In genomic region chr17:47941998-47942490, GRCh38 we compare ENCODE assay signal across 9 cellular contexts. TPM values are rescaled to one million over a fixed set of nuclear protein-coding genes. Genes with fewer than 3 reads are reported as not detected.
DNase-seq lines count a peak whose midpoint lies in the region; ATAC-seq and FAIRE-seq lines count a peak whose summit lies in the region.
"Had no signal": no experiment of that assay in that cellular context is flagged by ENCODE, and none has a peak within 500 bp of the region (broad histone marks: within the 10 kb centered on the region; RNA-seq: fewer than 3 reads in every experiment).

No MANE protein-coding gene starts in this region.

- H3K4me3 ChIP-seq in iPS-20b (ENCODE audit: low read length) = peak overlapping the region; percentile 69

- H3K9ac ChIP-seq in iPS-20b (ENCODE audit: low read depth, low read length) = peak overlapping the region; percentile 67

- peak overlapping the region; percentile 73 for H3K4me3 Mint-ChIP-seq in activated T-helper 17 cell treated with anti-CD3 and anti-CD28 coated beads, Interleukin-2, amount 50 U/mL, for 72 hours
- H3K4me3 Mint-ChIP-seq in stimulated activated naive CD8-positive, alpha-beta T cell treated with anti-CD3 and anti-CD28 coated beads, Interleukin-15, Interleukin-2, amounts not matched to agents 100 ng/mL and 50 ng/mL, for 24 hours = peak overlapping the region; percentile 90

- peaks cover 25% of the 10 kb centered on the region for H3K4me1 Mint-ChIP-seq in activated T-helper 17 cell treated with anti-CD3 and anti-CD28 coated beads, Interleukin-2, amount 50 U/mL, for 72 hours
- peaks cover 76% of the 10 kb centered on the region for H3K4me1 Mint-ChIP-seq in stimulated activated naive CD8-positive, alpha-beta T cell treated with anti-CD3 and anti-CD28 coated beads, Interleukin-15, Interleukin-2, amounts not matched to agents 100 ng/mL and 50 ng/mL, for 24 hours (ENCODE audit: low read depth)

- H3K36me3 ChIP-seq in iPS-20b (ENCODE audit: insufficient read depth, low read depth, low read length) = peaks cover 11% of the 10 kb centered on the region; the same call in 1 of the 2 replicates

- DNase-seq in DMS79 treated with DMSO at 0.1 percent for 48 hours (lab: John Stamatoyannopoulos, UW) (peak; percentile 12), DMS79 (lab: John Stamatoyannopoulos, UW) (no peak), NCI-H82 (lab: John Stamatoyannopoulos, UW) (no peak), RCC 7860 (ENCODE audit: low spot score) (no peak)

- H3K27ac Mint-ChIP-seq in activated T-helper 17 cell treated with anti-CD3 and anti-CD28 coated beads, Interleukin-2, amount 50 U/mL, for 72 hours = peak overlapping the region; percentile 54
- H3K27ac Mint-ChIP-seq in stimulated activated naive CD8-positive, alpha-beta T cell treated with anti-CD3 and anti-CD28 coated beads, Interleukin-15, Interleukin-2, amounts not matched to agents 100 ng/mL and 50 ng/mL, for 24 hours = peak overlapping the region; percentile 96

- H3K27me3 ChIP-seq in iPS-20b (ENCODE audit: insufficient read depth, low read length) = peaks cover 30% of the 10 kb centered on the region

- no peak for FAIRE-seq in RCC 7860 (lab: Jason Lieb, UNC)
- FAIRE-seq: TTC549 had no signal

- no peaks in the 10 kb centered on the region for H3K27me3 Mint-ChIP-seq in activated T-helper 17 cell treated with anti-CD3 and anti-CD28 coated beads, Interleukin-2, amount 50 U/mL, for 72 hours
- H3K27me3 Mint-ChIP-seq in stimulated activated naive CD8-positive, alpha-beta T cell treated with anti-CD3 and anti-CD28 coated beads, Interleukin-15, Interleukin-2, amounts not matched to agents 100 ng/mL and 50 ng/mL, for 24 hours = no peaks in the 10 kb centered on the region

- peaks cover 26% of the 10 kb centered on the region for H3K36me3 Mint-ChIP-seq in activated T-helper 17 cell treated with anti-CD3 and anti-CD28 coated beads, Interleukin-2, amount 50 U/mL, for 72 hours (ENCODE audit: low read depth)
- peaks cover 16% of the 10 kb centered on the region for H3K36me3 Mint-ChIP-seq in stimulated activated naive CD8-positive, alpha-beta T cell treated with anti-CD3 and anti-CD28 coated beads, Interleukin-15, Interleukin-2, amounts not matched to agents 100 ng/mL and 50 ng/mL, for 24 hours (ENCODE audit: low read depth)

- H3K27ac ChIP-seq in iPS-20b (ENCODE audit: low read length) = no peak overlapping the region

- no peak for ATAC-seq in activated T-helper 17 cell treated with anti-CD3 and anti-CD28 coated beads, Interleukin-2, amount 50 U/mL, for 72 hours (replicated peaks)
- ATAC-seq in HG03045 (IDR thresholded peaks at IDR 0.05; ENCODE audit: unreplicated experiment) = no peak

- peaks cover 3% of the 10 kb centered on the region for H3K9me3 Mint-ChIP-seq in activated T-helper 17 cell treated with anti-CD3 and anti-CD28 coated beads, Interleukin-2, amount 50 U/mL, for 72 hours
- H3K9me3 Mint-ChIP-seq in stimulated activated naive CD8-positive, alpha-beta T cell treated with anti-CD3 and anti-CD28 coated beads, Interleukin-15, Interleukin-2, amounts not matched to agents 100 ng/mL and 50 ng/mL, for 24 hours = peaks cover 5% of the 10 kb centered on the region

- peaks cover 4% of the 10 kb centered on the region for H3K9me3 ChIP-seq in iPS-20b (ENCODE audit: insufficient read depth, low read depth, low read length)

- peaks cover 6% of the 10 kb centered on the region; the same call in 1 of the 2 replicates for H3K4me1 ChIP-seq in iPS-20b (ENCODE audit: insufficient read depth, low read length)

RNA-seq across cellular contexts. Expression of gene PNPO, which starts 0.7 kb away (rescaled TPM):
- 10 to 100 TPM; 18.0 to 33.7 TPM for total RNA-seq in activated T-helper 17 cell treated with anti-CD3 and anti-CD28 coated beads, Interleukin-2, amount 50 U/mL, for 72 hours

RNA-seq across cellular contexts. Expression of gene PRR15L, which starts 15.6 kb away (rescaled TPM):
- total RNA-seq in activated T-helper 17 cell treated with anti-CD3 and anti-CD28 coated beads, Interleukin-2, amount 50 U/mL, for 72 hours = not detected

RNA-seq across cellular contexts. Expression of gene CDK5RAP3, which starts 28.9 kb away (rescaled TPM):
- total RNA-seq in activated T-helper 17 cell treated with anti-CD3 and anti-CD28 coated beads, Interleukin-2, amount 50 U/mL, for 72 hours = 100 to 1,000 TPM; 139 to 216 TPM

RNA-seq across cellular contexts. Expression of gene SP2, which starts 46.0 kb away (rescaled TPM):
- total RNA-seq in activated T-helper 17 cell treated with anti-CD3 and anti-CD28 coated beads, Interleukin-2, amount 50 U/mL, for 72 hours = 10 to 100 TPM; 23.7 to 24.2 TPM
